Comparison of ENCODE assay signal across 34 cellular contexts in the genomic region with DNA sequence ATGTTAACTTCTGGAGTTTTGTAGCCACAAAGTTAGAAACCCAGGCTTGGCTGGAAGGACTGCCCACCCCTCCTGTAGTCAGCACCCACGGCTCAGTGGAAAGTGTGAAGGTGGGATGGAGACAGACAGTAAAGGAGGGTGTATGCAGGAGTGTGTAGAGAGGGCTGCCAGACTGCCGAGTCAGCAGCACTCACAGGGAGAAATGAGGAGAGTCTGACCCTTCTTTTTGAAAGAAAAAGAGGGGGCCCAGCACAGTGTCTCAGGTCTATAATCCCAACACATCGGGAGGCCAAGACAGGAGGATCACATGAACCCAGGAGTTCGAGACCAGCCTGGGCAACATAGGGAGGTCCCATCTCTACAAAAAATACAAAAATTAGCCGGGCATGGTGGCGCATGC. TPM values are rescaled to one million over a fixed set of nuclear protein-coding genes. Genes with fewer than 3 reads are reported as not detected.
"Had no signal": no experiment of that assay in that cellular context is flagged by ENCODE, and none has a peak within 500 bp of the region (broad histone marks: within the 10 kb centered on the region; RNA-seq: fewer than 3 reads in every experiment).

No MANE protein-coding gene starts in this region.

- FAIRE-seq: astrocyte had no signal

- H3K36me3 ChIP-seq: adrenal gland, breast epithelium, Peyer's patch had no signal

- DNase-seq: activated CD4-positive, alpha-beta T cell treated with anti-CD3 and anti-CD28 coated beads, Interleukin-2, amount 10 ng/mL, durations not matched to agents 24 days and 14 days; activated CD4-positive, alpha-beta T cell treated with anti-CD3 and anti-CD28 coated beads, Interleukin-2, amount 50 U/mL, for 4 hours; activated CD8-positive, alpha-beta T cell treated with anti-CD3 and anti-CD28 coated beads for 36 hours; activated gamma-delta T cell; activated naive CD4-positive, alpha-beta T cell treated with anti-CD3 and anti-CD28 coated beads for 36 hours; activated T-cell treated with anti-CD3 and anti-CD28 coated beads, Interleukin-2, amount 50 U/mL, for 24 hours; body of pancreas; MM.1S; NCI-H1092; NCI-H1436 treated with DMSO at 0.1 percent for 48 hours; NCI-H1694 treated with DMSO at 0.1 percent for 48 hours; NCI-H2029; NCI-H345; NCI-H510A; NCI-H526; NCI-H748 treated with DMSO at 0.1 percent for 48 hours; NK-92 treated with Interleukin-12 subunit alpha and Interleukin-12 subunit beta, amount 100 ng/mL, for 24 hours; PC-3; Peyer's patch; RPMI8226; SW 1271; T-helper 1 cell; T-helper 2 cell; T-helper 9 cell had no signal

- H3K9me3 ChIP-seq: adrenal gland, body of pancreas, breast epithelium, Peyer's patch had no signal

- H3K9ac ChIP-seq: KMS-11 had no signal

- H3K4me1 ChIP-seq: adrenal gland, body of pancreas, breast epithelium, Peyer's patch had no signal

- H3K4me3 ChIP-seq: adrenal gland, body of pancreas, breast epithelium, Peyer's patch had no signal

- H3K27me3 ChIP-seq: adrenal gland, body of pancreas, breast epithelium, Peyer's patch had no signal

- H3K27ac ChIP-seq: adrenal gland, body of pancreas, breast epithelium, KMS-11, Peyer's patch had no signal

- H3K4me2 ChIP-seq: KMS-11 had no signal

RNA-seq across cellular contexts. Expression of gene GOLGA8S, which starts 33.2 kb away (rescaled TPM):
- total RNA-seq: LHCN-M2, PC-3 had no signal

RNA-seq across cellular contexts. Expression of gene GOLGA6L26, which starts 53.8 kb away (rescaled TPM):
- total RNA-seq: activated CD4-positive, alpha-beta T cell treated with anti-CD3 and anti-CD28 coated beads, Interleukin-2, amount 10 ng/mL, durations not matched to agents 24 days and 14 days; activated CD8-positive, alpha-beta memory T cell treated with anti-CD3 and anti-CD28 coated beads for 36 hours; activated CD8-positive, alpha-beta T cell treated with anti-CD3 and anti-CD28 coated beads for 36 hours; activated naive CD4-positive, alpha-beta T cell treated with anti-CD3 and anti-CD28 coated beads for 36 hours; activated naive CD4-positive, alpha-beta T cell treated with anti-CD3 and anti-CD28 coated beads, Interleukin-2, amount 50 U/mL, for 72 hours; activated T-helper 2 cell treated with anti-CD3 and anti-CD28 coated beads, Interferon-gamma antibody, Interleukin-2, Interleukin-4, amounts not matched to agents 10 μg/mL and 5 μg/mL and 100 μg/mL, durations not matched to agents 14 hours and 24 hours and 36 hours; adrenal gland; astrocyte; body of pancreas; breast epithelium; cardiac septum; LHCN-M2; PC-3; Peyer's patch; Right ventricle myocardium inferior had no signal
- polyA plus RNA-seq: adrenal gland had no signal

RNA-seq across cellular contexts. Expression of gene GOLGA6L2, which starts 59.3 kb away (rescaled TPM):
- total RNA-seq: activated CD4-positive, alpha-beta T cell treated with anti-CD3 and anti-CD28 coated beads, Interleukin-2, amount 10 ng/mL, durations not matched to agents 24 days and 14 days; activated CD8-positive, alpha-beta memory T cell treated with anti-CD3 and anti-CD28 coated beads for 36 hours; activated CD8-positive, alpha-beta T cell treated with anti-CD3 and anti-CD28 coated beads for 36 hours; activated naive CD4-positive, alpha-beta T cell treated with anti-CD3 and anti-CD28 coated beads for 36 hours; activated naive CD4-positive, alpha-beta T cell treated with anti-CD3 and anti-CD28 coated beads, Interleukin-2, amount 50 U/mL, for 72 hours; activated T-helper 2 cell treated with anti-CD3 and anti-CD28 coated beads, Interferon-gamma antibody, Interleukin-2, Interleukin-4, amounts not matched to agents 10 μg/mL and 5 μg/mL and 100 μg/mL, durations not matched to agents 14 hours and 24 hours and 36 hours; adrenal gland; astrocyte; body of pancreas; breast epithelium; cardiac septum; LHCN-M2; PC-3; Peyer's patch; Right ventricle myocardium inferior had no signal
